In genomic region chr18:67468038-67468437, GRCh38 we compare ENCODE assay signal across 22 cellular contexts. TPM values are rescaled to one million over a fixed set of nuclear protein-coding genes. Genes with fewer than 3 reads are reported as not detected.
DNase-seq lines count a peak whose midpoint lies in the region; ATAC-seq and TF ChIP-seq lines count a peak whose summit lies in the region.
"Had no signal": no experiment of that assay in that cellular context is flagged by ENCODE, and none has a peak within 500 bp of the region (broad histone marks: within the 10 kb centered on the region; RNA-seq: fewer than 3 reads in every experiment).

No MANE protein-coding gene starts in this region.

- H3K9me3 ChIP-seq in OCI-LY3 (ENCODE audit: insufficient read depth, low read length) = no peaks in the 10 kb centered on the region
- H3K9me3 ChIP-seq in iPS-15b (ENCODE audit: control insufficient read depth, insufficient read depth, low read length) = no peaks in the 10 kb centered on the region
- H3K9me3 ChIP-seq: BE2C had no signal

- no peak for DNase-seq in activated naive CD8-positive, alpha-beta T cell treated with anti-CD3 and anti-CD28 coated beads, Interleukin-2, amount 10 ng/mL, durations not matched to agents 7 days and 5 days
- no peak for DNase-seq in activated naive CD8-positive, alpha-beta T cell treated with anti-CD3 and anti-CD28 coated beads, Interleukin-2, amount 50 U/mL, for 24 hours
- no peak for DNase-seq in DMS53 (lab: John Stamatoyannopoulos, UW)
- DNase-seq in activated CD8-positive, alpha-beta memory T cell treated with anti-CD3 and anti-CD28 coated beads, Interleukin-2, amount 10 ng/mL, durations not matched to agents 7 days and 5 days = no peak
- DNase-seq in DMS153 treated with DMSO at 0.1 percent for 48 hours (lab: John Stamatoyannopoulos, UW; ENCODE audit: unreplicated experiment) = no peak
- DNase-seq: 8988T, BE2C, GM23248, HCEC 1CT, KBM-7, NCI-H1048, NCI-H1436 treated with DMSO at 0.1 percent for 48 hours, NCI-H2029, NCI-H345, NCI-H524 treated with DMSO at 0.1 percent for 48 hours had no signal

- no peaks in the 10 kb centered on the region for H3K36me3 ChIP-seq in OCI-LY3 (replicated peaks; ENCODE audit: low read depth, low read length)
- H3K36me3 ChIP-seq in iPS-15b (ENCODE audit: control insufficient read depth, insufficient read depth, low read length) = no peaks in the 10 kb centered on the region
- H3K36me3 ChIP-seq: BE2C, SJSA1 had no signal

- POLR2A ChIA-PET in activated naive CD8-positive, alpha-beta T cell treated with anti-CD3 and anti-CD28 coated beads, Interleukin-2, amount 10 ng/mL, durations not matched to agents 7 days and 5 days (lab: Charles Lee) = no interaction called here

- H4K20me1 ChIP-seq in OCI-LY3 (ENCODE audit: insufficient read depth, low read length) = no peaks in the 10 kb centered on the region

- no peak for TF ChIP-seq CTCF in OCI-LY3 (IDR thresholded peaks at IDR 0.05; ENCODE audit: low read depth, low read length)

- H3K4me3 ChIP-seq in OCI-LY3 (ENCODE audit: low read length) (no peak overlapping the region), iPS-15b (ENCODE audit: low read depth, low read length) (no peak overlapping the region)
- H3K4me3 ChIP-seq: GM12878, GM23248, SJSA1 had no signal

- H3K36me3 Mint-ChIP-seq in activated naive CD8-positive, alpha-beta T cell treated with anti-CD3 and anti-CD28 coated beads, Interleukin-2, amount 10 ng/mL, durations not matched to agents 7 days and 5 days = peaks cover 2% of the 10 kb centered on the region
- H3K36me3 Mint-ChIP-seq in activated naive CD8-positive, alpha-beta T cell treated with anti-CD3 and anti-CD28 coated beads, Interleukin-2, amount 50 U/mL, for 24 hours (ENCODE audit: low read depth) = peaks cover 2% of the 10 kb centered on the region
- no peaks in the 10 kb centered on the region for H3K36me3 Mint-ChIP-seq in activated CD8-positive, alpha-beta memory T cell treated with anti-CD3 and anti-CD28 coated beads, Interleukin-2, amount 10 ng/mL, durations not matched to agents 7 days and 5 days

- H2AFZ ChIP-seq in OCI-LY3 (ENCODE audit: low read depth, low read length) = 0 out of 2 replicates have a peak overlapping the region, but pooled peaks have one; percentile 3
- H2AFZ ChIP-seq: GM23248 had no signal

- no peaks in the 10 kb centered on the region for H3K79me2 ChIP-seq in OCI-LY3 (ENCODE audit: low read length)

- no peaks in the 10 kb centered on the region for H3K27me3 Mint-ChIP-seq in activated naive CD8-positive, alpha-beta T cell treated with anti-CD3 and anti-CD28 coated beads, Interleukin-2, amount 10 ng/mL, durations not matched to agents 7 days and 5 days
- no peaks in the 10 kb centered on the region for H3K27me3 Mint-ChIP-seq in activated naive CD8-positive, alpha-beta T cell treated with anti-CD3 and anti-CD28 coated beads, Interleukin-2, amount 50 U/mL, for 24 hours
- peaks cover 2% of the 10 kb centered on the region for H3K27me3 Mint-ChIP-seq in activated CD8-positive, alpha-beta memory T cell treated with anti-CD3 and anti-CD28 coated beads, Interleukin-2, amount 10 ng/mL, durations not matched to agents 7 days and 5 days

- H3K27ac ChIP-seq in OCI-LY3 (ENCODE audit: low read length) = no peak overlapping the region
- H3K27ac ChIP-seq: GM23248, SJSA1 had no signal

- peaks cover 2% of the 10 kb centered on the region for H3K9me3 Mint-ChIP-seq in activated naive CD8-positive, alpha-beta T cell treated with anti-CD3 and anti-CD28 coated beads, Interleukin-2, amount 10 ng/mL, durations not matched to agents 7 days and 5 days
- peaks cover 5% of the 10 kb centered on the region for H3K9me3 Mint-ChIP-seq in activated naive CD8-positive, alpha-beta T cell treated with anti-CD3 and anti-CD28 coated beads, Interleukin-2, amount 50 U/mL, for 24 hours
- H3K9me3 Mint-ChIP-seq in activated CD8-positive, alpha-beta memory T cell treated with anti-CD3 and anti-CD28 coated beads, Interleukin-2, amount 10 ng/mL, durations not matched to agents 7 days and 5 days (ENCODE audit: low read depth) = no peaks in the 10 kb centered on the region

- H3K9ac ChIP-seq in OCI-LY3 (ENCODE audit: low read length) (no peak overlapping the region), iPS-15b (ENCODE audit: low read depth, low read length) (peak overlapping the region; percentile 10)
- H3K9ac ChIP-seq: GM23248 had no signal

- no peak overlapping the region for H3K4me2 ChIP-seq in OCI-LY3 (ENCODE audit: low read length)

- no peak overlapping the region for H3K27ac Mint-ChIP-seq in activated naive CD8-positive, alpha-beta T cell treated with anti-CD3 and anti-CD28 coated beads, Interleukin-2, amount 10 ng/mL, durations not matched to agents 7 days and 5 days
- no peak overlapping the region for H3K27ac Mint-ChIP-seq in activated naive CD8-positive, alpha-beta T cell treated with anti-CD3 and anti-CD28 coated beads, Interleukin-2, amount 50 U/mL, for 24 hours
- H3K27ac Mint-ChIP-seq in activated CD8-positive, alpha-beta memory T cell treated with anti-CD3 and anti-CD28 coated beads, Interleukin-2, amount 10 ng/mL, durations not matched to agents 7 days and 5 days = no peak overlapping the region

- H3K27me3 ChIP-seq in OCI-LY3 (ENCODE audit: low read depth, low read length) = no peaks in the 10 kb centered on the region
- no peaks in the 10 kb centered on the region for H3K27me3 ChIP-seq in iPS-15b (ENCODE audit: control insufficient read depth, insufficient read depth, low read length)
- H3K27me3 ChIP-seq: BE2C, SJSA1 had no signal

- H3K4me1 ChIP-seq in OCI-LY3 (ENCODE audit: low read length) = peaks cover 8% of the 10 kb centered on the region
- peaks cover 3% of the 10 kb centered on the region for H3K4me1 ChIP-seq in iPS-15b (ENCODE audit: control insufficient read depth, insufficient read depth, low read length)
- H3K4me1 ChIP-seq: BE2C, SJSA1 had no signal

- no peak overlapping the region for H3K4me3 Mint-ChIP-seq in activated naive CD8-positive, alpha-beta T cell treated with anti-CD3 and anti-CD28 coated beads, Interleukin-2, amount 10 ng/mL, durations not matched to agents 7 days and 5 days
- no peak overlapping the region for H3K4me3 Mint-ChIP-seq in activated naive CD8-positive, alpha-beta T cell treated with anti-CD3 and anti-CD28 coated beads, Interleukin-2, amount 50 U/mL, for 24 hours
- no peak overlapping the region for H3K4me3 Mint-ChIP-seq in activated CD8-positive, alpha-beta memory T cell treated with anti-CD3 and anti-CD28 coated beads, Interleukin-2, amount 10 ng/mL, durations not matched to agents 7 days and 5 days

- H3K4me1 Mint-ChIP-seq in activated naive CD8-positive, alpha-beta T cell treated with anti-CD3 and anti-CD28 coated beads, Interleukin-2, amount 10 ng/mL, durations not matched to agents 7 days and 5 days = peaks cover 7% of the 10 kb centered on the region
- H3K4me1 Mint-ChIP-seq in activated naive CD8-positive, alpha-beta T cell treated with anti-CD3 and anti-CD28 coated beads, Interleukin-2, amount 50 U/mL, for 24 hours = peaks cover 5% of the 10 kb centered on the region
- H3K4me1 Mint-ChIP-seq in activated CD8-positive, alpha-beta memory T cell treated with anti-CD3 and anti-CD28 coated beads, Interleukin-2, amount 10 ng/mL, durations not matched to agents 7 days and 5 days = peaks cover 6% of the 10 kb centered on the region

- ATAC-seq in activated naive CD8-positive, alpha-beta T cell treated with anti-CD3 and anti-CD28 coated beads, Interleukin-2, amount 10 ng/mL, durations not matched to agents 7 days and 5 days (ENCODE audit: low read depth) = peak; percentile 42
- ATAC-seq in activated naive CD8-positive, alpha-beta T cell treated with anti-CD3 and anti-CD28 coated beads, Interleukin-2, amount 50 U/mL, for 24 hours = no peak
- no peak for ATAC-seq in activated CD8-positive, alpha-beta memory T cell treated with anti-CD3 and anti-CD28 coated beads, Interleukin-2, amount 10 ng/mL, durations not matched to agents 7 days and 5 days
- ATAC-seq in GM21825 (IDR thresholded peaks at IDR 0.05; ENCODE audit: unreplicated experiment) = no peak
- ATAC-seq: GM12878, HepG2, Panc1 had no signal

- CTCF ChIA-PET in activated CD8-positive, alpha-beta memory T cell treated with anti-CD3 and anti-CD28 coated beads, Interleukin-2, amount 10 ng/mL, durations not matched to agents 7 days and 5 days (lab: Charles Lee) = no interaction called here

RNA-seq across cellular contexts. Expression of gene DSEL, which starts 48.5 kb away (rescaled TPM):
- total RNA-seq in activated naive CD8-positive, alpha-beta T cell treated with anti-CD3 and anti-CD28 coated beads, Interleukin-2, amount 10 ng/mL, durations not matched to agents 7 days and 5 days = under 1 TPM; 0.47 to 0.60 TPM
- total RNA-seq in activated CD8-positive, alpha-beta memory T cell treated with anti-CD3 and anti-CD28 coated beads, Interleukin-2, amount 10 ng/mL, durations not matched to agents 7 days and 5 days = under 1 TPM; 0.05 to 0.06 TPM
